1 cellular context compared by ENCODE assay signal in the genomic region with DNA sequence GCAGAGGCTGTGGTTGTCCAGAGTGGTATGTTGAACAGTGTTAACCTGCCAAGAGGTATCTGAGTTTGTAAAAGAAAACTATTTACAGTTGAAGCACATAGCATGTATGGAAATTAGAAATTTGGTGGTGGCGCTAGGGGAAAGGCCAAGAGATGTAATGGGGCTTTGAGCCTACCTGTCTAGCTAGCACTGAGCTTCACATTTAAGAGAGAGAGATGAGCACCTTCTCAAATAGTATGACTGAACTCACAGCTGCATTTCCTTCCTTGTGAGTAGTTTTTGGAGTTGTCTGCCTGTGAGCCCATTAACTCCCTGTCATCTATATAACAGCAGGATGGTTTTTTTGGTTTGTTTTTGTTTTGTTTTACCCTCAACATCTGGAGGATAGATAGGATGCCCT.
TF ChIP-seq lines count a peak whose summit lies in the region.

No MANE protein-coding gene starts in this region.

TF ChIP-seq in GM23338, 12 proteins besides CTCF, POLR2A, EP300 and RAD21 (continued from another document):
- no peak for TF ChIP-seq ZNF331 (CRISPR knock-in tag; IDR thresholded peaks at IDR 0.05; ENCODE audit: low read depth)
- TF ChIP-seq STAT1 (IDR thresholded peaks at IDR 0.05; ENCODE audit: unreplicated experiment), result no peak
TF ChIP-seq in GM23338: peak in this region for 0.
